Comparison of ENCODE assay signal across 16 cellular contexts in genomic region chr18:44917865-44918476, GRCh38.
A peak's percentile ranks its signal among the peaks of the same experiment; 100 is the strongest.
DNase-seq lines count a peak whose midpoint lies in the region; ATAC-seq and TF ChIP-seq lines count a peak whose summit lies in the region.
"Had no signal": no experiment of that assay in that cellular context is flagged by ENCODE, and none has a peak within 500 bp of the region (broad histone marks: within the 10 kb centered on the region; RNA-seq: fewer than 3 reads in every experiment).

No MANE protein-coding gene starts in this region.

- no peak overlapping the region for H2AFZ ChIP-seq in GM23248

- H3K27ac Mint-ChIP-seq in Calu3 (ENCODE audit: unreplicated experiment) = no peak overlapping the region
- H3K27ac Mint-ChIP-seq: activated naive CD8-positive, alpha-beta T cell treated with anti-CD3 and anti-CD28 coated beads, Interleukin-2, amount 10 ng/mL, durations not matched to agents 7 days and 5 days had no signal

- intact Hi-C loops in Right ventricle myocardium inferior (cut with DNase I) (no loop called here), cardiac septum (cut with DNase I) (no loop called here), sigmoid colon (cut with DNase I) (no loop called here), Calu3 (cut with micrococcal nuclease; ENCODE audit: unreplicated experiment) (no loop called here)

- peak overlapping the region in 1 of 2 donors; percentile 30 for H3K27ac ChIP-seq in liver (ENCODE audit: low read depth in 1 of 2, low read length in 2 of 2)
- peak overlapping the region; percentile 50 to 71 (median 64) for H3K27ac ChIP-seq in sigmoid colon
- no peak overlapping the region for H3K27ac ChIP-seq in GM23248

- in situ Hi-C loops in GM23248 (cut with MboI) = loop anchor here (25.0 kb wide), 1 partner anchor 294 kb away; no protein-coding TSS in a partner anchor

- no peaks in the 10 kb centered on the region for H3K27me3 Mint-ChIP-seq in Calu3 (ENCODE audit: unreplicated experiment)

- ATAC-seq in Right ventricle myocardium inferior (peak; percentile 53), GM19035 (IDR thresholded peaks at IDR 0.05; ENCODE audit: unreplicated experiment) (no peak)

- no TSS peak for BruUV-seq in Calu3 (replicated peaks; lab: Mats Ljungman, UMichigan)

- H3K9ac ChIP-seq in liver (ENCODE audit: low read depth in 1 of 2, low read length in 2 of 2) = no peak overlapping the region
- no peak overlapping the region for H3K9ac ChIP-seq in GM23248

- no peak for DNase-seq in Right ventricle myocardium inferior (ENCODE audit: missing footprints)
- DNase-seq in cardiac septum (ENCODE audit: low spot score) = no peak
- no peak for DNase-seq in sigmoid colon
- DNase-seq in Calu3 = no peak
- DNase-seq in GM23248 = no peak
- no peak for DNase-seq in NCI-H226
- DNase-seq: activated CD4-positive, alpha-beta T cell treated with anti-CD3 and anti-CD28 coated beads, Interleukin-2, amount 50 U/mL, for 48 hours; activated naive CD8-positive, alpha-beta T cell treated with anti-CD3 and anti-CD28 coated beads, Interleukin-2, amount 10 ng/mL, durations not matched to agents 7 days and 5 days; activated T-cell treated with anti-CD3 and anti-CD28 coated beads, Interleukin-2, amount 50 U/mL, for 48 hours; cerebellar nuclear complex; foreskin melanocyte; KG1; NCI-H1092 treated with DMSO at 0.1 percent for 48 hours; stimulated activated CD4-positive, alpha-beta T cell treated with anti-CD3 and anti-CD28 coated beads, Interleukin-4, amount 100 ng/mL, for 1 hour had no signal

- no peaks in the 10 kb centered on the region for H3K4me1 Mint-ChIP-seq in Calu3 (ENCODE audit: low read depth, unreplicated experiment)
- H3K4me1 Mint-ChIP-seq: activated naive CD8-positive, alpha-beta T cell treated with anti-CD3 and anti-CD28 coated beads, Interleukin-2, amount 10 ng/mL, durations not matched to agents 7 days and 5 days had no signal

- no peaks in the 10 kb centered on the region for H3K9me3 Mint-ChIP-seq in Calu3 (ENCODE audit: low read depth, unreplicated experiment)

- CTCF ChIA-PET in Calu3 (lab: Charles Lee) = no interaction called here

- H3K4me1 ChIP-seq in liver (ENCODE audit: control insufficient read depth in 4 of 4, insufficient read depth in 4 of 4, low read length in 3 of 4) (peaks cover 18 to 31% (median 23%) of the 10 kb centered on the region in 4 donors), sigmoid colon (peaks cover 0 to 47% (median 34%) of the 10 kb centered on the region in 4 donors), GM23248 (ENCODE audit: insufficient read depth) (peaks cover 26% of the 10 kb centered on the region)

- TF ChIP-seq RAD21 in liver (IDR thresholded peaks at IDR 0.05) = peak; percentile 38 to 61

- H3K36me3 Mint-ChIP-seq in Calu3 (ENCODE audit: insufficient read depth, unreplicated experiment) = no peaks in the 10 kb centered on the region
- H3K36me3 Mint-ChIP-seq: activated naive CD8-positive, alpha-beta T cell treated with anti-CD3 and anti-CD28 coated beads, Interleukin-2, amount 10 ng/mL, durations not matched to agents 7 days and 5 days had no signal

- H4K20me1 ChIP-seq in GM23248 (ENCODE audit: insufficient read depth) = no peaks in the 10 kb centered on the region

- no peak overlapping the region for H3K4me3 Mint-ChIP-seq in Calu3 (ENCODE audit: low read depth, unreplicated experiment)
- H3K4me3 Mint-ChIP-seq: activated naive CD8-positive, alpha-beta T cell treated with anti-CD3 and anti-CD28 coated beads, Interleukin-2, amount 10 ng/mL, durations not matched to agents 7 days and 5 days had no signal

- no peaks in the 10 kb centered on the region for H3K9me2 ChIP-seq in GM23248 (ENCODE audit: insufficient read depth)

- peaks cover 18% of the 10 kb centered on the region; the same call in 1 of the 2 replicates for H3F3A ChIP-seq in GM23248 (ENCODE audit: insufficient read depth)

- H3K4me2 ChIP-seq in GM23248 (ENCODE audit: unreplicated experiment) = no peak overlapping the region

- TF ChIP-seq POLR2A in sigmoid colon (IDR thresholded peaks at IDR 0.05) = no peak

- no peaks in the 10 kb centered on the region for H3K79me2 ChIP-seq in GM23248 (ENCODE audit: insufficient read depth)

- H3K27me3 ChIP-seq in liver (ENCODE audit: control insufficient read depth in 4 of 4, insufficient read depth in 4 of 4, low read length in 3 of 4) = no peaks in the 10 kb centered on the region
- no peaks in the 10 kb centered on the region for H3K27me3 ChIP-seq in sigmoid colon
- no peaks in the 10 kb centered on the region for H3K27me3 ChIP-seq in GM23248 (replicated peaks; ENCODE audit: insufficient read depth)

- TF ChIP-seq EP300 in sigmoid colon (IDR thresholded peaks at IDR 0.05) = peak in 1 of 4 donors; percentile 52

- TF ChIP-seq CTCF in liver (IDR thresholded peaks at IDR 0.05; ENCODE audit: low read depth, low read length, missing input control) (no peak), sigmoid colon (IDR thresholded peaks at IDR 0.05) (no peak), Calu3 (IDR thresholded peaks at IDR 0.05; ENCODE audit: unreplicated experiment) (no peak)

- H3K36me3 ChIP-seq in liver (ENCODE audit: control insufficient read depth in 4 of 4, insufficient read depth in 3 of 4, low read depth in 1 of 4, low read length in 3 of 4) (no peaks in the 10 kb centered on the region), sigmoid colon (no peaks in the 10 kb centered on the region), GM23248 (ENCODE audit: low read depth) (no peaks in the 10 kb centered on the region)

- no peak overlapping the region for H3K4me3 ChIP-seq in liver (ENCODE audit: low read depth in 1 of 3, low read length in 3 of 3)
- no peak overlapping the region for H3K4me3 ChIP-seq in sigmoid colon
- H3K4me3 ChIP-seq in GM23248 = no peak overlapping the region

- WGBS in liver = 50% methylated on average over 10 of the region's 10 CpGs
- 60 to 79% methylated on average over 10 of the region's 10 CpGs for WGBS in sigmoid colon, 2 donors
- WGBS in GM23248 (ENCODE audit: low coverage in 1 of 2, low lambda C conversion rate in 2 of 2, missing lambda C conversion rate in 2 of 2), 2 experiments = 68 to 69% methylated on average over 10 of the region's 10 CpGs

- H3K9me3 ChIP-seq in liver (ENCODE audit: control insufficient read depth in 4 of 4, low read length in 3 of 4) = no peaks in the 10 kb centered on the region
- no peaks in the 10 kb centered on the region for H3K9me3 ChIP-seq in sigmoid colon
- H3K9me3 ChIP-seq in GM23248 (ENCODE audit: low read depth) = no peaks in the 10 kb centered on the region

TF ChIP-seq in liver, 16 proteins besides CTCF, POLR2A, EP300 and RAD21 (continues in another document):
- TF ChIP-seq MAX (IDR thresholded peaks at IDR 0.05) (peak; percentile 49), EGR1 (IDR thresholded peaks at IDR 0.05; ENCODE audit: low read depth in 2 of 2) (no peak), RXRA (IDR thresholded peaks at IDR 0.05) (peak; percentile 85 to 90), HNF4A (conservative IDR thresholded peaks at IDR 0.05) (peak; percentile 72 to 74), SP1 (IDR thresholded peaks at IDR 0.05) (peak; percentile 97), HNF4G (IDR thresholded peaks at IDR 0.05) (peak; percentile 39), FOXA2 (IDR thresholded peaks at IDR 0.05) (peak; percentile 92), FOXA1 (IDR thresholded peaks at IDR 0.05) (peak; percentile 82), TAF1 (conservative IDR thresholded peaks at IDR 0.05) (no peak), ATF3 (IDR thresholded peaks at IDR 0.05) (peak; percentile 44), GABPA (IDR thresholded peaks at IDR 0.05 in 1 of 2, conservative IDR thresholded peaks at IDR 0.05 in 1 of 2) (no peak), YY1 (IDR thresholded peaks at IDR 0.05) (peak; percentile 42), REST (IDR thresholded peaks at IDR 0.05) (no peak)
